Comparison of ENCODE assay signal across 14 cellular contexts in the genomic region with DNA sequence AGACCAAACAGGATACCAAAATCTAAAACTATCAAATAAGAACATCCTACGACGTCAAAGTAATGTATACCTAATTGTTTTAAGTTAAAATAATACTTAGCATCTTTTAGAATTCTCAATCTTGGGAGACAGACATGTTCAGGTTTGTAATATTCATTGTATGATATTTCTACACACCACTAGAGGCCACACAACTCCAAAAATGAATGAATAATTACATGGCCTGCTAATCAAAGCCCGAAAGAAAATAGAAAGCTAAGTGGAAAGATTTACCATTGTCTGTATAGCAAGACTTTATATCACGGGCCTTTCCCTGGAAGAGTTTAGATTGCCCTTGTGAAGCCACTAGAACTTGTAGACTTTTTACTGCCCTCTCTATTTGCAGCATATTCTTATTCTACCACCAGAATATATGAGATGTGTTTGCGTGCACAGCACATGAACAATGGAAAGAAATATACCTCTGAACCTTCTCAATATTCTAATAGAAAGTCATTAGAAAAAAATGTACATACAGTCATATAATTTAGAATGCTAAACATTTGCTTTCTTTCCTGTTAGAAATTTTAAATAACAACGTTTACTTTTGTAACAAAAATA.
DNase-seq lines count a peak whose midpoint lies in the region; ATAC-seq and TF ChIP-seq lines count a peak whose summit lies in the region.
"Had no signal": no experiment of that assay in that cellular context is flagged by ENCODE, and none has a peak within 500 bp of the region (broad histone marks: within the 10 kb centered on the region; RNA-seq: fewer than 3 reads in every experiment).

No MANE protein-coding gene starts in this region.

- no peaks in the 10 kb centered on the region for H4K20me1 ChIP-seq in osteoblast (ENCODE audit: insufficient read depth, low read length)

- no peak overlapping the region for H3K4me3 Mint-ChIP-seq in brain
- H3K4me3 Mint-ChIP-seq: dendritic cell treated with granulocyte-macrophage colony-stimulating factor and Interleukin-4, amounts not matched to agents 40 ng/mL and 50 ng/mL, for 4 days; T-cell had no signal

- no peak overlapping the region for H3K4me2 ChIP-seq in osteoblast (ENCODE audit: insufficient read depth, low read length)

- H3K36me3 Mint-ChIP-seq in brain, result no peaks in the 10 kb centered on the region
- H3K36me3 Mint-ChIP-seq: T-cell had no signal

- TF ChIP-seq CTCF in brain (conservative IDR thresholded peaks at IDR 0.05) (peak; percentile 44 to 45), osteoblast (IDR thresholded peaks at IDR 0.05; ENCODE audit: extremely low read depth, low read depth, low read length) (peak; percentile 45)

- H3K4me3 ChIP-seq in osteoblast (ENCODE audit: insufficient read depth, low read length) (no peak overlapping the region), MG63 (no peak overlapping the region)
- H3K4me3 ChIP-seq: adrenal gland, pancreas, suprapubic skin had no signal

- H3K79me2 ChIP-seq in osteoblast (ENCODE audit: insufficient read depth, low read length), result no peaks in the 10 kb centered on the region

- no peaks in the 10 kb centered on the region for H3K36me3 ChIP-seq in osteoblast (ENCODE audit: insufficient read depth, low read length)
- H3K36me3 ChIP-seq in MG63, result no peaks in the 10 kb centered on the region
- H3K36me3 ChIP-seq: adrenal gland, pancreas, suprapubic skin had no signal

- H3K27me3 ChIP-seq in osteoblast (ENCODE audit: insufficient read depth, low read length) (no peaks in the 10 kb centered on the region), MG63 (no peaks in the 10 kb centered on the region)
- H3K27me3 ChIP-seq: adrenal gland, pancreas, suprapubic skin had no signal

- H3K27ac ChIP-seq in osteoblast (ENCODE audit: low read depth, low read length), result no peak overlapping the region
- H3K27ac ChIP-seq: adrenal gland, pancreas, suprapubic skin had no signal

- H3K9me3 ChIP-seq in osteoblast (ENCODE audit: low read depth, low read length) (no peaks in the 10 kb centered on the region), MG63 (no peaks in the 10 kb centered on the region)
- H3K9me3 ChIP-seq: adrenal gland, pancreas, suprapubic skin had no signal

- no peak for ATAC-seq in GM18511 (IDR thresholded peaks at IDR 0.05; ENCODE audit: unreplicated experiment)
- ATAC-seq: pancreas, T-cell had no signal

- H3K27me3 Mint-ChIP-seq in brain, result no peaks in the 10 kb centered on the region
- H3K27me3 Mint-ChIP-seq: dendritic cell treated with granulocyte-macrophage colony-stimulating factor and Interleukin-4, amounts not matched to agents 40 ng/mL and 50 ng/mL, for 4 days; T-cell had no signal

- H3K9me3 Mint-ChIP-seq in brain, result no peaks in the 10 kb centered on the region
- H3K9me3 Mint-ChIP-seq: dendritic cell treated with granulocyte-macrophage colony-stimulating factor and Interleukin-4, amounts not matched to agents 40 ng/mL and 50 ng/mL, for 4 days had no signal

- H3K4me1 Mint-ChIP-seq in brain, result peaks cover 21% of the 10 kb centered on the region
- H3K4me1 Mint-ChIP-seq: T-cell had no signal

- no peaks in the 10 kb centered on the region for H3K4me1 ChIP-seq in osteoblast (ENCODE audit: insufficient read depth, low read length)
- H3K4me1 ChIP-seq: adrenal gland, pancreas, suprapubic skin had no signal

- H2AFZ ChIP-seq in osteoblast (ENCODE audit: low read length), result peak overlapping the region; percentile 52

- H3K27ac Mint-ChIP-seq in brain, result peak overlapping the region in 1 of 5 experiments; percentile 56
- H3K27ac Mint-ChIP-seq: dendritic cell treated with granulocyte-macrophage colony-stimulating factor and Interleukin-4, amounts not matched to agents 40 ng/mL and 50 ng/mL, for 4 days; T-cell had no signal

- peak; percentile 21 for DNase-seq in GM03348 (ENCODE audit: low spot score)
- peak; percentile 20 for DNase-seq in NCI-H524 treated with DMSO at 0.1 percent for 48 hours (lab: John Stamatoyannopoulos, UW)
- DNase-seq in osteoblast (ENCODE audit: insufficient read length, low spot score, missing footprints), result no peak
- DNase-seq in NCI-H82 treated with DMSO at 0.1 percent for 48 hours (lab: John Stamatoyannopoulos, UW; ENCODE audit: unreplicated experiment), result no peak
- no peak for DNase-seq in MG63
- DNase-seq: activated CD4-positive, alpha-beta T cell treated with anti-CD3 and anti-CD28 coated beads for 4 hours; activated T-cell treated with anti-CD3 and anti-CD28 coated beads, Interleukin-2, amount 50 U/mL, for 48 hours; adrenal gland; pancreas; T-cell had no signal

Comparison
In these comparisons a context has a peak if more than half of its experiments do, and no peak if none do; other contexts are left out.
1. DNase-seq: peak in GM03348 (single experiment) and NCI-H524 treated with DMSO at 0.1 percent for 48 hours (single experiment); none in osteoblast (single experiment), NCI-H82 treated with DMSO at 0.1 percent for 48 hours (single experiment) and MG63 (single experiment).